9 cellular contexts compared by ENCODE assay signal in the genomic region with DNA sequence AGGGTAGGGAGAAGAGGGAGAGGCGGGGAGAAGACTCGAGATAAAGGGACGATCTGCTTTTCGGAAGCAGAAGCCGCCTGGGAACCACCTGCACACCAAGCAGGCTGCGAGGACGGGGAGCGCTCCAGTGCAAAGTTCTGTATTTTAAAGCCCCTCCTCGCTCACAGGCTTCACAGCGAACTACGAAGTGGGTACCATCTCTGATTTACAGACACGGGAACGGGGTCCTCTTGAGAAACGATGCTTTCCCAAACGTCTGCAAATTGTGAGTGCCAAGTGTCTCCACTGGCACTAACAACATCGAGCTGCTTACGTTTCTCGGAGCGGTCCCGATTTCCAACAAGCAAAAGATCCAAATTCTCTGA. TPM values are rescaled to one million over a fixed set of nuclear protein-coding genes. Genes with fewer than 3 reads are reported as not detected.
DNase-seq lines count a peak whose midpoint lies in the region; ATAC-seq and TF ChIP-seq lines count a peak whose summit lies in the region.
"Had no signal": no experiment of that assay in that cellular context is flagged by ENCODE, and none has a peak within 500 bp of the region (broad histone marks: within the 10 kb centered on the region; RNA-seq: fewer than 3 reads in every experiment).

No MANE protein-coding gene starts in this region.

- H4K20me1 ChIP-seq in BLaER1 treated with 17β-estradiol and CSF1 and Interleukin-3, amounts not matched to agents 10 nM and 100 nM = peaks cover 23 to 38% (median 32%) of the 10 kb centered on the region in 11 experiments; a peak in 19 of 22 replicates
- no peaks in the 10 kb centered on the region for H4K20me1 ChIP-seq in fibroblast of lung (ENCODE audit: control insufficient read depth, extremely low read depth, insufficient read depth, low read length)

- ATAC-seq in GM19035 (IDR thresholded peaks at IDR 0.05; ENCODE audit: unreplicated experiment) = peak; percentile 22
- ATAC-seq in activated CD8-positive, alpha-beta memory T cell treated with anti-CD3 and anti-CD28 coated beads, Interleukin-2, amount 10 ng/mL, durations not matched to agents 7 days and 5 days = peak; percentile 22

- peak overlapping the region; percentile 86 to 96 (median 91) for H3K9ac ChIP-seq in BLaER1 treated with 17β-estradiol and CSF1 and Interleukin-3, amounts not matched to agents 10 nM and 100 nM
- H3K9ac ChIP-seq in fibroblast of lung (ENCODE audit: insufficient read depth, low read length) = no peak overlapping the region

- H3K9me3 ChIP-seq in BLaER1 treated with 17β-estradiol and CSF1 and Interleukin-3, amounts not matched to agents 10 nM and 100 nM (replicated peaks in 1 of 11) = no peaks in the 10 kb centered on the region
- H3K9me3 ChIP-seq in fibroblast of lung (ENCODE audit: control insufficient read depth, insufficient read depth, low read depth, low read length) = no peaks in the 10 kb centered on the region

- DNase-seq in KG1 (lab: John Stamatoyannopoulos, UW) (peak; percentile 76), fibroblast of lung (ENCODE audit: low read depth in 2 of 2) (peak in 1 of 2 donors; percentile 14), osteocyte (ENCODE audit: extremely low spot score, unreplicated experiment) (no peak), DMS153 treated with DMSO at 0.1 percent for 48 hours (lab: John Stamatoyannopoulos, UW; ENCODE audit: unreplicated experiment) (no peak), pons (ENCODE audit: low spot score) (no peak)
- peak; percentile 47 for DNase-seq in activated CD8-positive, alpha-beta memory T cell treated with anti-CD3 and anti-CD28 coated beads, Interleukin-2, amount 10 ng/mL, durations not matched to agents 7 days and 5 days

- H3K4me1 ChIP-seq in BLaER1 treated with 17β-estradiol and CSF1 and Interleukin-3, amounts not matched to agents 10 nM and 100 nM = peaks cover 16 to 27% (median 22%) of the 10 kb centered on the region in 10 experiments
- peaks cover 2% of the 10 kb centered on the region for H3K4me1 ChIP-seq in fibroblast of lung (ENCODE audit: control insufficient read depth, extremely low read depth, insufficient read depth, low read length)

- peaks cover 13% of the 10 kb centered on the region for H3K79me2 ChIP-seq in fibroblast of lung (ENCODE audit: control insufficient read depth, insufficient read depth, low read length)

- H3K36me3 ChIP-seq in BLaER1 treated with 17β-estradiol and CSF1 and Interleukin-3, amounts not matched to agents 10 nM and 100 nM = peaks cover 0 to 24% (median 3%) of the 10 kb centered on the region in 11 experiments; a peak in 5 of 22 replicates
- no peaks in the 10 kb centered on the region for H3K36me3 ChIP-seq in fibroblast of lung (ENCODE audit: control insufficient read depth, insufficient read depth, low read length)

- CTCF ChIA-PET in activated CD8-positive, alpha-beta memory T cell treated with anti-CD3 and anti-CD28 coated beads, Interleukin-2, amount 10 ng/mL, durations not matched to agents 7 days and 5 days (lab: Charles Lee) = interaction anchor here (0.8 to 8.3 kb wide), 15 partner anchors 11 to 217 kb away, joined by 3 to 104 read pairs (median 8); a partner anchor contains a TSS

- H3K9me3 Mint-ChIP-seq in activated CD8-positive, alpha-beta memory T cell treated with anti-CD3 and anti-CD28 coated beads, Interleukin-2, amount 10 ng/mL, durations not matched to agents 7 days and 5 days (ENCODE audit: low read depth) = no peaks in the 10 kb centered on the region
- H3K9me3 Mint-ChIP-seq in osteocyte (ENCODE audit: unreplicated experiment) = no peaks in the 10 kb centered on the region

- H3K27ac ChIP-seq in BLaER1 treated with 17β-estradiol and CSF1 and Interleukin-3, amounts not matched to agents 10 nM and 100 nM = peak overlapping the region in 10 of 11 experiments; percentile 84 to 95 (median 90); a peak in 19 of 22 replicates
- no peak overlapping the region for H3K27ac ChIP-seq in fibroblast of lung (ENCODE audit: insufficient read depth, low read length)

- H3K4me3 ChIP-seq in BLaER1 treated with 17β-estradiol and CSF1 and Interleukin-3, amounts not matched to agents 10 nM and 100 nM = peak overlapping the region; percentile 90 to 99 (median 98)
- H3K4me3 ChIP-seq in fibroblast of lung (replicated peaks in 1 of 4; ENCODE audit: control extremely low read depth in 1 of 4, insufficient read depth in 1 of 4, low read depth in 3 of 4, low read length in 4 of 4) = peak overlapping the region; percentile 54 to 88 (median 82)

- H3K36me3 Mint-ChIP-seq in activated CD8-positive, alpha-beta memory T cell treated with anti-CD3 and anti-CD28 coated beads, Interleukin-2, amount 10 ng/mL, durations not matched to agents 7 days and 5 days = peaks cover 15% of the 10 kb centered on the region
- peaks cover 3% of the 10 kb centered on the region for H3K36me3 Mint-ChIP-seq in osteocyte (ENCODE audit: unreplicated experiment)

- TF ChIP-seq CTCF in fibroblast of lung (conservative IDR thresholded peaks at IDR 0.05 in 1 of 2, IDR thresholded peaks at IDR 0.05 in 1 of 2; ENCODE audit: low read depth in 1 of 2, low read length in 2 of 2) (no peak), osteocyte (IDR thresholded peaks at IDR 0.05) (no peak)

- H3K27ac Mint-ChIP-seq in activated CD8-positive, alpha-beta memory T cell treated with anti-CD3 and anti-CD28 coated beads, Interleukin-2, amount 10 ng/mL, durations not matched to agents 7 days and 5 days = peak overlapping the region; percentile 84
- H3K27ac Mint-ChIP-seq in osteocyte (ENCODE audit: unreplicated experiment) = peak overlapping the region; percentile 79

- H2AFZ ChIP-seq in fibroblast of lung (ENCODE audit: low read length) = peak overlapping the region; percentile 49

- H3K4me2 ChIP-seq in BLaER1 treated with 17β-estradiol and CSF1 and Interleukin-3, amounts not matched to agents 10 nM and 100 nM = peak overlapping the region; percentile 91 to 100 (median 96)
- peak overlapping the region; percentile 59 for H3K4me2 ChIP-seq in fibroblast of lung (ENCODE audit: extremely low read depth, insufficient read depth, low read length)

- H3K27me3 ChIP-seq in BLaER1 treated with 17β-estradiol and CSF1 and Interleukin-3, amounts not matched to agents 10 nM and 100 nM = no peaks in the 10 kb centered on the region
- no peaks in the 10 kb centered on the region for H3K27me3 ChIP-seq in fibroblast of lung (ENCODE audit: control insufficient read depth, insufficient read depth, low read length)

- H3K4me1 Mint-ChIP-seq in activated CD8-positive, alpha-beta memory T cell treated with anti-CD3 and anti-CD28 coated beads, Interleukin-2, amount 10 ng/mL, durations not matched to agents 7 days and 5 days = peaks cover 36% of the 10 kb centered on the region
- H3K4me1 Mint-ChIP-seq in osteocyte (ENCODE audit: unreplicated experiment) = peaks cover 21% of the 10 kb centered on the region

- H3K27me3 Mint-ChIP-seq in activated CD8-positive, alpha-beta memory T cell treated with anti-CD3 and anti-CD28 coated beads, Interleukin-2, amount 10 ng/mL, durations not matched to agents 7 days and 5 days = peaks cover 7% of the 10 kb centered on the region
- H3K27me3 Mint-ChIP-seq in osteocyte (ENCODE audit: unreplicated experiment) = peaks cover 2% of the 10 kb centered on the region

- H3K4me3 Mint-ChIP-seq in activated CD8-positive, alpha-beta memory T cell treated with anti-CD3 and anti-CD28 coated beads, Interleukin-2, amount 10 ng/mL, durations not matched to agents 7 days and 5 days = peak overlapping the region; percentile 89
- H3K4me3 Mint-ChIP-seq in osteocyte (ENCODE audit: unreplicated experiment) = peak overlapping the region; percentile 95

RNA-seq across cellular contexts. Expression of a gene that starts 0.7 kb away (rescaled TPM):
- total RNA-seq in activated CD8-positive, alpha-beta memory T cell treated with anti-CD3 and anti-CD28 coated beads, Interleukin-2, amount 10 ng/mL, durations not matched to agents 7 days and 5 days = 10 to 100 TPM; 76.1 to 82.2 TPM
- total RNA-seq in fibroblast of lung (19.0 and 23.9 TPM in 2 replicates), osteocyte (16.5 and 17.8 TPM in 2 replicates)
- 21.9 and 22.0 TPM in 2 replicates for polyA plus RNA-seq in fibroblast of lung
- 11.1 and 14.8 TPM in 2 replicates for polyA plus RNA-seq in fibroblast of lung (2012)
- polyA minus RNA-seq in fibroblast of lung (ENCODE audit: low replicate concordance) = 4.7 and 7.6 TPM in 2 replicates

RNA-seq across cellular contexts. Expression of a gene that starts 40.8 kb away (rescaled TPM):
- not detected for total RNA-seq in activated CD8-positive, alpha-beta memory T cell treated with anti-CD3 and anti-CD28 coated beads, Interleukin-2, amount 10 ng/mL, durations not matched to agents 7 days and 5 days
- total RNA-seq in fibroblast of lung (not detected in 2 replicates), osteocyte (not detected in 2 replicates)
- not detected in 2 replicates for polyA plus RNA-seq in fibroblast of lung
- polyA plus RNA-seq in fibroblast of lung (2012) = not detected in 2 replicates
- polyA minus RNA-seq in fibroblast of lung (ENCODE audit: low replicate concordance) = 2.9 TPM in 1 of 2 replicates, not detected in the other
- total RNA-seq: M059J had no signal

RNA-seq across cellular contexts. Expression of a gene that starts 56.1 kb away (rescaled TPM):
- 100 to 1,000 TPM in 1 of 2 experiments, 10 to 100 TPM in 1; 76.5 to 102 TPM for total RNA-seq in activated CD8-positive, alpha-beta memory T cell treated with anti-CD3 and anti-CD28 coated beads, Interleukin-2, amount 10 ng/mL, durations not matched to agents 7 days and 5 days
- 39.3 and 43.1 TPM in 2 replicates for total RNA-seq in fibroblast of lung
- 64.9 and 70.9 TPM in 2 replicates for polyA plus RNA-seq in fibroblast of lung
- polyA plus RNA-seq in fibroblast of lung (2012) = 47.8 and 52.5 TPM in 2 replicates
- polyA minus RNA-seq in fibroblast of lung (ENCODE audit: low replicate concordance) = 9.9 and 19.2 TPM in 2 replicates
- 36.5 and 42.0 TPM in 2 replicates for total RNA-seq in osteocyte

Comparison
In these comparisons a context has a peak if more than half of its experiments do, and no peak if none do; other contexts are left out.
1. DNase-seq: peak in KG1 (single experiment) and activated CD8-positive, alpha-beta memory T cell treated with anti-CD3 and anti-CD28 coated beads, Interleukin-2, amount 10 ng/mL, durations not matched to agents 7 days and 5 days (single experiment); none in osteocyte (single experiment), DMS153 treated with DMSO at 0.1 percent for 48 hours (single experiment) and pons (single experiment).